12 cellular contexts compared by ENCODE assay signal in genomic region chr2:159600752-159601151, GRCh38. TPM values are rescaled to one million over a fixed set of nuclear protein-coding genes. Genes with fewer than 3 reads are reported as not detected.
DNase-seq lines count a peak whose midpoint lies in the region; ATAC-seq, FAIRE-seq and TF ChIP-seq lines count a peak whose summit lies in the region.
"Had no signal": no experiment of that assay in that cellular context is flagged by ENCODE, and none has a peak within 500 bp of the region (broad histone marks: within the 10 kb centered on the region; RNA-seq: fewer than 3 reads in every experiment).

No MANE protein-coding gene starts in this region.

- no TSS peak for BruUV-seq in GM12878 (replicated peaks; lab: Mats Ljungman, UMichigan)

- H3K79me2 ChIP-seq in GM12878 (ENCODE audit: control insufficient read depth, insufficient read depth, low read length): no peaks in the 10 kb centered on the region

- POLR2A ChIA-PET in GM12878 (lab: Charles Lee): interaction anchor here (0.5 to 0.7 kb wide), 2 partner anchors 8 to 884 kb away, joined by 3 to 5 read pairs; no protein-coding TSS in a partner anchor

- no peak overlapping the region for H3K4me3 Mint-ChIP-seq in activated naive CD8-positive, alpha-beta T cell treated with anti-CD3 and anti-CD28 coated beads, Interleukin-2, amount 50 U/mL, for 24 hours
- H3K4me3 Mint-ChIP-seq: CD4-positive, alpha-beta memory T cell had no signal

- no peak for TF ChIP-seq CTCF in GM12878 (IDR thresholded peaks at IDR 0.05 in 2 of 3, conservative IDR thresholded peaks at IDR 0.05 in 1 of 3; ENCODE audit: control insufficient read depth in 2 of 3, extremely low read depth in 1 of 3, insufficient read depth in 1 of 3, low read depth in 3 of 3, low read length in 3 of 3)

- in situ Hi-C loops in GM12878 (cut with MboI): no loop called here

- intact Hi-C loops in GM12878 (cut with micrococcal nuclease; ENCODE audit: unreplicated experiment) (no loop called here), left colon (cut with DNase I, micrococcal nuclease) (no loop called here)

- peaks cover 7% of the 10 kb centered on the region; the same call in 1 of the 2 replicates for H3K4me1 ChIP-seq in HUES48 (ENCODE audit: control insufficient read depth, insufficient read depth, low read length)
- no peaks in the 10 kb centered on the region for H3K4me1 ChIP-seq in GM12878 (ENCODE audit: control insufficient read depth, insufficient read depth, low read length)
- H3K4me1 ChIP-seq: SJCRH30 had no signal

- no peaks in the 10 kb centered on the region for H3K27me3 Mint-ChIP-seq in activated naive CD8-positive, alpha-beta T cell treated with anti-CD3 and anti-CD28 coated beads, Interleukin-2, amount 50 U/mL, for 24 hours
- H3K27me3 Mint-ChIP-seq: CD4-positive, alpha-beta memory T cell had no signal

- RAD21 ChIA-PET in GM12878 (lab: Charles Lee; ENCODE audit: unreplicated experiment): interaction anchor here (1.6 kb wide), 1 partner anchor 9 kb away, joined by 4 read pairs; no protein-coding TSS in a partner anchor

- CTCF ChIA-PET in GM12878 (lab: Yijun Ruan, JAX): interaction anchor here (0.8 to 1.2 kb wide), 2 partner anchors 10 to 265 kb away, joined by 4 to 6 read pairs; no protein-coding TSS in a partner anchor

- H3K9me3 ChIP-seq in HUES48 (ENCODE audit: control insufficient read depth, insufficient read depth, low read length) (no peaks in the 10 kb centered on the region), GM12878 (replicated peaks; ENCODE audit: control insufficient read depth, insufficient read depth, low read length) (no peaks in the 10 kb centered on the region)
- H3K9me3 ChIP-seq: SJCRH30 had no signal

- H3K27ac ChIP-seq in HUES48 (ENCODE audit: low read depth, low read length) (peak overlapping the region; percentile 39), GM12878 (ENCODE audit: control insufficient read depth, insufficient read depth) (no peak overlapping the region)
- H3K27ac ChIP-seq: SJCRH30 had no signal

- no peaks in the 10 kb centered on the region for H3K27me3 ChIP-seq in HUES48 (ENCODE audit: control insufficient read depth, insufficient read depth, low read length)
- no peaks in the 10 kb centered on the region for H3K27me3 ChIP-seq in GM12878 (replicated peaks in 1 of 2; ENCODE audit: control insufficient read depth in 2 of 2, insufficient read depth in 2 of 2, low read length in 1 of 2)
- H3K27me3 ChIP-seq: SJCRH30 had no signal

- no peaks in the 10 kb centered on the region for H3K36me3 Mint-ChIP-seq in activated naive CD8-positive, alpha-beta T cell treated with anti-CD3 and anti-CD28 coated beads, Interleukin-2, amount 50 U/mL, for 24 hours (ENCODE audit: low read depth)
- H3K36me3 Mint-ChIP-seq: CD4-positive, alpha-beta memory T cell had no signal

- H3K4me3 ChIP-seq in HUES48 (ENCODE audit: low read depth, low read length): no peak overlapping the region
- H3K4me3 ChIP-seq in GM12878: no peak overlapping the region
- H3K4me3 ChIP-seq: SJCRH30 had no signal

- TF ChIP-seq RAD21 in GM12878 (IDR thresholded peaks at IDR 0.05; ENCODE audit: insufficient read depth, low read depth, low read length): no peak

- H3K36me3 ChIP-seq in HUES48 (ENCODE audit: control insufficient read depth, insufficient read depth, low read length) (no peaks in the 10 kb centered on the region), GM12878 (ENCODE audit: control insufficient read depth in 2 of 2, insufficient read depth in 2 of 2, low read length in 1 of 2) (no peaks in the 10 kb centered on the region)
- H3K36me3 ChIP-seq: SJCRH30 had no signal

- DNase-seq in DMS53 treated with DMSO at 0.1 percent for 48 hours (lab: John Stamatoyannopoulos, UW; ENCODE audit: unreplicated experiment): peak; percentile 48
- DNase-seq in GM12878 (ENCODE audit: low read depth, low spot score): no peak
- DNase-seq in left colon: no peak
- DNase-seq in DMS153 (lab: John Stamatoyannopoulos, UW): no peak
- DNase-seq in erythroblast (lab: John Stamatoyannopoulos, UW): no peak
- DNase-seq in NCI-H2171 treated with DMSO at 0.1 percent for 48 hours (lab: John Stamatoyannopoulos, UW): no peak
- DNase-seq in activated naive CD8-positive, alpha-beta T cell treated with anti-CD3 and anti-CD28 coated beads, Interleukin-2, amount 50 U/mL, for 24 hours: no peak
- DNase-seq: CD4-positive, alpha-beta memory T cell; KG1; NCI-H2227 treated with DMSO at 0.1 percent for 48 hours; SJCRH30 had no signal

- no peak for TF ChIP-seq EP300 in GM12878 (IDR thresholded peaks at IDR 0.05; ENCODE audit: borderline replicate concordance in 1 of 2, control insufficient read depth in 1 of 2, low read depth in 2 of 2, low read length in 2 of 2)

- SMC1A ChIA-PET in GM12878 (lab: Charles Lee; ENCODE audit: uncharacterized antibody, unreplicated experiment): interaction anchor here (0.6 to 1.3 kb wide), 2 partner anchors 8 to 12 kb away, joined by 4 read pairs; no protein-coding TSS in a partner anchor

- H3K4me1 Mint-ChIP-seq in activated naive CD8-positive, alpha-beta T cell treated with anti-CD3 and anti-CD28 coated beads, Interleukin-2, amount 50 U/mL, for 24 hours: peaks cover 5% of the 10 kb centered on the region
- H3K4me1 Mint-ChIP-seq: CD4-positive, alpha-beta memory T cell had no signal

- FAIRE-seq in GM12878 (lab: Jason Lieb, UNC): no peak

- H2AFZ ChIP-seq in GM12878 (ENCODE audit: control insufficient read depth, low read depth, low read length): no peak overlapping the region

- H4K20me1 ChIP-seq in GM12878 (ENCODE audit: control insufficient read depth, insufficient read depth): no peaks in the 10 kb centered on the region

- TF ChIP-seq POLR2A in GM12878 (IDR thresholded peaks at IDR 0.05; ENCODE audit: low read depth, low read length): no peak
- no peak for TF ChIP-seq POLR2A in erythroblast (IDR thresholded peaks at IDR 0.05; ENCODE audit: low read length)

- no peaks in the 10 kb centered on the region for H3K9me3 Mint-ChIP-seq in activated naive CD8-positive, alpha-beta T cell treated with anti-CD3 and anti-CD28 coated beads, Interleukin-2, amount 50 U/mL, for 24 hours
- H3K9me3 Mint-ChIP-seq: CD4-positive, alpha-beta memory T cell had no signal

- H3K9ac ChIP-seq in HUES48 (ENCODE audit: low read depth, low read length): no peak overlapping the region
- H3K9ac ChIP-seq in GM12878 (ENCODE audit: control insufficient read depth, insufficient read depth, low read length): no peak overlapping the region

- no peak overlapping the region for H3K27ac Mint-ChIP-seq in activated naive CD8-positive, alpha-beta T cell treated with anti-CD3 and anti-CD28 coated beads, Interleukin-2, amount 50 U/mL, for 24 hours
- H3K27ac Mint-ChIP-seq: CD4-positive, alpha-beta memory T cell had no signal

- H3K4me2 ChIP-seq in GM12878 (ENCODE audit: control insufficient read depth, insufficient read depth): no peak overlapping the region

- 95% methylated on average over 3 of the region's 3 CpGs for WGBS in GM12878 (ENCODE audit: insufficient coverage, insufficient replicate concordance, low lambda C conversion rate, missing lambda C conversion rate)

- ATAC-seq in GM12878 (peak; percentile 34; the same call in 2 of the 3 replicates), left colon (peak; percentile 46)
- no peak for ATAC-seq in activated naive CD8-positive, alpha-beta T cell treated with anti-CD3 and anti-CD28 coated beads, Interleukin-2, amount 50 U/mL, for 24 hours

TF ChIP-seq in GM12878, 131 proteins besides CTCF, POLR2A, EP300 and RAD21 (continues in another document):
- no peak for TF ChIP-seq CREB1 (IDR thresholded peaks at IDR 0.05; ENCODE audit: low read depth)
- no peak for TF ChIP-seq FOS (IDR thresholded peaks at IDR 0.05; ENCODE audit: borderline replicate concordance, extremely low read depth, insufficient read length)

RNA-seq across cellular contexts. Expression of gene BAZ2B, which starts 15.6 kb away (rescaled TPM):
- total RNA-seq in GM12878 (2013; cell fraction: nucleolus; rRNA removed): 510 and 514 TPM in 2 replicates
- total RNA-seq in GM12878 (2014; rRNA removed): 29.0 and 35.7 TPM in 2 replicates
- 49.7 and 52.7 TPM in 2 replicates for total RNA-seq in GM12878 (2014; rRNA removed; fragmentation: Illumina TruSeq; extraction: Trizol)
- total RNA-seq in GM12878 (2021): 32.1 and 33.0 TPM in 2 replicates
- polyA plus RNA-seq in GM12878 (2011; ENCODE audit: low read depth): 23.5 TPM
- polyA plus RNA-seq in GM12878 (2011; rRNA removed): 24.9 and 33.1 TPM in 2 replicates
- 12.6 and 14.4 TPM in 2 replicates for polyA plus RNA-seq in GM12878 (2011; cell fraction: cytosol; rRNA removed)
- 33.1 and 42.0 TPM in 2 replicates for polyA plus RNA-seq in GM12878 (2011; cell fraction: nucleus; rRNA removed)
- polyA plus RNA-seq in GM12878 (2012): 19.7 and 23.3 TPM in 2 replicates
- 33.3 and 47.1 TPM in 2 replicates for polyA plus RNA-seq in GM12878 (2014; fragmentation: Illumina TruSeq; extraction: Trizol)
- polyA plus RNA-seq in GM12878 (2014; fragmentation: Nextera tagmentation; extraction: Ambion mirVana): 10 to 100 TPM in 1 of 2 experiments, 1 to 10 TPM in 1; 8.8 to 12.8 TPM
- 18.6 and 24.5 TPM in 2 replicates for polyA plus RNA-seq in GM12878 (2014; rRNA removed)
- polyA plus RNA-seq in GM12878 (2016; fragmentation: Nextera tagmentation; extraction: Ambion mirVana): 10 to 100 TPM; 22.4 to 23.9 TPM
- polyA minus RNA-seq in GM12878 (2011; rRNA and poly(A)+ RNA removed): 71.0 and 79.2 TPM in 2 replicates
- 18.4 and 19.5 TPM in 2 replicates for polyA minus RNA-seq in GM12878 (2011; cell fraction: cytosol; rRNA and poly(A)+ RNA removed)
- polyA minus RNA-seq in GM12878 (2011; cell fraction: nucleus; rRNA and poly(A)+ RNA removed): 68.2 and 95.3 TPM in 2 replicates
- total RNA-seq in left colon: 10 to 100 TPM; 53.6 to 64.1 TPM
